Comparison of ENCODE assay signal across 1 cellular context in the genomic region with DNA sequence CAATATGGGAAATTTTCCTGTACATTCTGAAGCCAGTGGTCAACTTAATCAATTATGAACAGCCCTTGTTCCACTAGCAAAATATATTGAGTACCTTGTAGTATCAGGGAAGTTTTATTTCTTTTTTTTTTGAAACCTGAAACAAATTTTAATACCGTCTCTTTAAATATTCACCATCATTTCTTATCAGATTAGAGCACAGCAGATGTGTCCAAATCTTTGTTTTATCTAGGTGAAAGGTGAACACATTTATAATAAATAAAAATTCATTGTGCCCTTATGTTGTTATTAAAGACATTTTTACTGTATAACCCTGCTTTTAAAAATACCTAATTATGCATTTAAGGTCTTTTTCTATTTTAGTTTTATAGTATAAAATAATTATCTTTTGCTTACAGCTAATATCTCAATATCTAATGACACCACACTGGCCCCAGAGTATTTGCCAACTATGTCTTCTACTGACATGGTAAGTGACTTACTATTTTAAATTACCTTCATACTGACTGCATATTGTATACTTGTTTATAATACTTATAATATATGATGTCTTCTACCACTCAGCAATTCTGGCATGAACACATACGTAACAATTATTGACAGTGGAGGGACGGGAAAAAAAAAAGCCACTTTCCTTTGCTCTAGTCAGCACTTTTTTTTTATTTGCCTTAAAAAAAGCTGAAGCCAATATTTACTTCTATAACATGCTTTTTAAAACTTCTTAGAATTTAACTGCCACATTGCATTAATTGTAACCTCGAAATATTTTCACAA.
TF ChIP-seq lines count a peak whose summit lies in the region.

No MANE protein-coding gene starts in this region.

TF ChIP-seq in IMR-90, 13 proteins besides CTCF, POLR2A, EP300 and RAD21:
- TF ChIP-seq MXI1 (IDR thresholded peaks at IDR 0.05; ENCODE audit: borderline replicate concordance, low read depth, low read length) (no peak), RCOR1 (IDR thresholded peaks at IDR 0.05; ENCODE audit: insufficient replicate concordance, low read length) (no peak), CHD1 (IDR thresholded peaks at IDR 0.05; ENCODE audit: low read depth, low read length) (no peak), MAFK (IDR thresholded peaks at IDR 0.05; ENCODE audit: low read depth, low read length) (peak; percentile 21; the same call in 1 of the 2 replicates), NFE2L2 (IDR thresholded peaks at IDR 0.05; ENCODE audit: low read depth, low read length) (no peak)
TF ChIP-seq in IMR-90: peak in this region for 1.
